In genomic region chr12:68579254-68579653, GRCh38 we compare ENCODE assay signal across 18 cellular contexts.
"Had no signal": no experiment of that assay in that cellular context is flagged by ENCODE, and none has a peak within 500 bp of the region (broad histone marks: within the 10 kb centered on the region; RNA-seq: fewer than 3 reads in every experiment).

No MANE protein-coding gene starts in this region.

- H3K4me3 Mint-ChIP-seq: activated B cell treated with CpG ODN at 0.5 μM for 24 hours; naive B cell; stimulated activated naive B cell treated with anti-CD40 and anti-IgM and Interleukin-4, amounts not matched to agents 10 μg/mL and 1 μg/mL and 100 μg/mL, for 72 hours had no signal

- H3K27ac Mint-ChIP-seq: activated B cell treated with CpG ODN at 0.5 μM for 24 hours; naive B cell; stimulated activated naive B cell treated with anti-CD40 and anti-IgM and Interleukin-4, amounts not matched to agents 10 μg/mL and 1 μg/mL and 100 μg/mL, for 72 hours had no signal

- H3K36me3 ChIP-seq: colonic mucosa, neutrophil, transverse colon, vagina had no signal

- H3K4me1 ChIP-seq: body of pancreas, colonic mucosa, parathyroid adenoma, transverse colon, vagina had no signal

- H3K9me3 ChIP-seq: body of pancreas, colonic mucosa, neutrophil, transverse colon, vagina had no signal

- DNase-seq: activated B cell treated with CpG ODN at 0.5 μM for 24 hours; activated gamma-delta T cell; amygdala; body of pancreas; caudate nucleus; colonic mucosa; naive B cell; retina; SIG-M5; stimulated activated CD4-positive, alpha-beta T cell treated with anti-CD3 and anti-CD28 coated beads, Interleukin-12 subunit alpha, Interleukin-12 subunit beta, amount 100 ng/mL, for 4 hours; stimulated activated naive B cell treated with anti-CD40 and anti-IgM and Interleukin-4, amounts not matched to agents 10 μg/mL and 1 μg/mL and 100 μg/mL, for 72 hours; transverse colon had no signal

- H3K36me3 Mint-ChIP-seq: naive B cell; stimulated activated naive B cell treated with anti-CD40 and anti-IgM and Interleukin-4, amounts not matched to agents 10 μg/mL and 1 μg/mL and 100 μg/mL, for 72 hours had no signal

- H3K27me3 Mint-ChIP-seq: activated B cell treated with CpG ODN at 0.5 μM for 24 hours; naive B cell; stimulated activated naive B cell treated with anti-CD40 and anti-IgM and Interleukin-4, amounts not matched to agents 10 μg/mL and 1 μg/mL and 100 μg/mL, for 72 hours had no signal

- H3K9me3 Mint-ChIP-seq: activated B cell treated with CpG ODN at 0.5 μM for 24 hours; naive B cell; stimulated activated naive B cell treated with anti-CD40 and anti-IgM and Interleukin-4, amounts not matched to agents 10 μg/mL and 1 μg/mL and 100 μg/mL, for 72 hours had no signal

- ATAC-seq: body of pancreas; esophagus mucosa; left lobe of liver; stimulated activated naive B cell treated with anti-CD40 and anti-IgM and Interleukin-4, amounts not matched to agents 10 μg/mL and 1 μg/mL and 100 μg/mL, for 72 hours had no signal

- H3K4me1 Mint-ChIP-seq: activated B cell treated with CpG ODN at 0.5 μM for 24 hours; naive B cell; stimulated activated naive B cell treated with anti-CD40 and anti-IgM and Interleukin-4, amounts not matched to agents 10 μg/mL and 1 μg/mL and 100 μg/mL, for 72 hours had no signal

- H3K27ac ChIP-seq: body of pancreas, colonic mucosa, hepatocyte, neutrophil, parathyroid adenoma, transverse colon, vagina had no signal

- H3K4me3 ChIP-seq: body of pancreas, colonic mucosa, hepatocyte, transverse colon, vagina had no signal

- H3K27me3 ChIP-seq: body of pancreas, colonic mucosa, hepatocyte, neutrophil, transverse colon, vagina had no signal
